Comparison of ENCODE assay signal across 1 cellular context in genomic region chr2:241350878-241351639, GRCh38.
A peak's percentile ranks its signal among the peaks of the same experiment; 100 is the strongest.
TF ChIP-seq lines count a peak whose summit lies in the region.

No MANE protein-coding gene starts in this region.

TF ChIP-seq in HepG2, 621 proteins besides CTCF, POLR2A, EP300 and RAD21 (continued from another document and continues in another):
- TF ChIP-seq ZNF407 (CRISPR knock-in tag; IDR thresholded peaks at IDR 0.05; ENCODE audit: not compliant biosample characterization) = no peak
- TF ChIP-seq MED8 (CRISPR knock-in tag; IDR thresholded peaks at IDR 0.05; ENCODE audit: insufficient replicate concordance) = no peak
- TF ChIP-seq ZNF891 (CRISPR knock-in tag; IDR thresholded peaks at IDR 0.05) = no peak
- no peak for TF ChIP-seq ZNF549 (CRISPR knock-in tag; IDR thresholded peaks at IDR 0.05)
- 0 out of 2 replicates have a peak, but pooled peaks have one; percentile 34 for TF ChIP-seq SP5 (CRISPR knock-in tag; IDR thresholded peaks at IDR 0.05; ENCODE audit: borderline replicate concordance, low read depth)
- no peak for TF ChIP-seq ADNP (CRISPR knock-in tag; IDR thresholded peaks at IDR 0.05)
- TF ChIP-seq ZMAT3 (CRISPR knock-in tag; conservative IDR thresholded peaks at IDR 0.05) = 0 out of 2 replicates have a peak, but pooled peaks have one; percentile 52
- TF ChIP-seq FOXC1 (CRISPR knock-in tag; IDR thresholded peaks at IDR 0.05; ENCODE audit: borderline replicate concordance) = no peak; the same call in 1 of the 2 replicates
- no peak for TF ChIP-seq ZNF670 (CRISPR knock-in tag; IDR thresholded peaks at IDR 0.05; ENCODE audit: borderline replicate concordance)
- TF ChIP-seq PATZ1 (CRISPR knock-in tag; IDR thresholded peaks at IDR 0.05) = peak; percentile 16; the same call in 1 of the 2 replicates
- TF ChIP-seq ZNF597 (CRISPR knock-in tag; IDR thresholded peaks at IDR 0.05) = no peak
- no peak for TF ChIP-seq ZNF280D (CRISPR knock-in tag; IDR thresholded peaks at IDR 0.05)
- TF ChIP-seq KDM4B (CRISPR knock-in tag; IDR thresholded peaks at IDR 0.05) = no peak
- TF ChIP-seq THAP9 (CRISPR knock-in tag; IDR thresholded peaks at IDR 0.05; ENCODE audit: borderline replicate concordance) = no peak
- TF ChIP-seq HIC2 (CRISPR knock-in tag; IDR thresholded peaks at IDR 0.05; ENCODE audit: low read depth) = 0 out of 2 replicates have a peak, but pooled peaks have one; percentile 24
- no peak for TF ChIP-seq GTF3A (CRISPR knock-in tag; conservative IDR thresholded peaks at IDR 0.05)
- TF ChIP-seq SMYD3 (CRISPR knock-in tag; IDR thresholded peaks at IDR 0.05) = peak; percentile 48; the same call in 1 of the 2 replicates
- no peak for TF ChIP-seq SMAD9 (CRISPR knock-in tag; IDR thresholded peaks at IDR 0.05)
- TF ChIP-seq THAP8 (CRISPR knock-in tag; IDR thresholded peaks at IDR 0.05; ENCODE audit: borderline replicate concordance) = no peak
- peak; percentile 42; the same call in 1 of the 2 replicates for TF ChIP-seq ZNF772 (CRISPR knock-in tag; IDR thresholded peaks at IDR 0.05)
- peak; percentile 97 for TF ChIP-seq SSRP1 (CRISPR knock-in tag; IDR thresholded peaks at IDR 0.05)
- TF ChIP-seq FOSL1 (CRISPR knock-in tag; IDR thresholded peaks at IDR 0.05; ENCODE audit: borderline replicate concordance) = no peak
- TF ChIP-seq ZNF205 (CRISPR knock-in tag; IDR thresholded peaks at IDR 0.05) = no peak; the same call in 1 of the 2 replicates
- peak; percentile 13; the same call in 1 of the 2 replicates for TF ChIP-seq KAT8 (CRISPR knock-in tag; IDR thresholded peaks at IDR 0.05)
- no peak for TF ChIP-seq GABPB1 (CRISPR knock-in tag; IDR thresholded peaks at IDR 0.05)
- no peak for TF ChIP-seq FOXO4 (CRISPR knock-in tag; conservative IDR thresholded peaks at IDR 0.05)
- no peak for TF ChIP-seq ZHX1 (CRISPR knock-in tag; IDR thresholded peaks at IDR 0.05; ENCODE audit: low read depth)
- no peak for TF ChIP-seq ZNF256 (CRISPR knock-in tag; conservative IDR thresholded peaks at IDR 0.05)
- TF ChIP-seq ZFP1 (CRISPR knock-in tag; IDR thresholded peaks at IDR 0.05) = peak; percentile 59; the same call in 1 of the 2 replicates
- TF ChIP-seq BRCA1 (CRISPR knock-in tag; IDR thresholded peaks at IDR 0.05) = no peak
